8 cellular contexts compared by ENCODE assay signal in genomic region chr22:17083811-17084540, GRCh38. TPM values are rescaled to one million over a fixed set of nuclear protein-coding genes. Genes with fewer than 3 reads are reported as not detected.
A peak's percentile ranks its signal among the peaks of the same experiment; 100 is the strongest.
DNase-seq lines count a peak whose midpoint lies in the region; TF ChIP-seq lines count a peak whose summit lies in the region.

No MANE protein-coding gene starts in this region.

- POLR2A ChIA-PET in Caco-2 (lab: Charles Lee) = no interaction called here

- no TSS peak for BruUV-seq in Caco-2 (replicated peaks; lab: Mats Ljungman, UMichigan)

- H3K79me2 ChIP-seq in OCI-LY1 (ENCODE audit: insufficient read depth, low read length) (no peaks in the 10 kb centered on the region), osteoblast (ENCODE audit: insufficient read depth, low read length) (peaks cover 13% of the 10 kb centered on the region)

- H3K9me3 ChIP-seq in Caco-2 = no peaks in the 10 kb centered on the region
- H3K9me3 ChIP-seq in OCI-LY1 (ENCODE audit: low read length) = no peaks in the 10 kb centered on the region
- no peaks in the 10 kb centered on the region for H3K9me3 ChIP-seq in endocrine pancreas (ENCODE audit: control insufficient read depth, low read length)
- H3K9me3 ChIP-seq in osteoblast (ENCODE audit: low read depth, low read length) = no peaks in the 10 kb centered on the region

- no peaks in the 10 kb centered on the region for H3K9me3 Mint-ChIP-seq in Caco-2 (ENCODE audit: unreplicated experiment)

- H3K4me1 ChIP-seq in Caco-2 = no peaks in the 10 kb centered on the region
- H3K4me1 ChIP-seq in OCI-LY1 (ENCODE audit: insufficient read depth, low read length, severe bottlenecking) = peaks cover 40% of the 10 kb centered on the region
- no peaks in the 10 kb centered on the region for H3K4me1 ChIP-seq in endocrine pancreas (ENCODE audit: control insufficient read depth, insufficient read depth, low read length)
- peaks cover 7% of the 10 kb centered on the region for H3K4me1 ChIP-seq in osteoblast (ENCODE audit: insufficient read depth, low read length)

- peak overlapping the region; percentile 95 for H3K9ac ChIP-seq in OCI-LY1 (ENCODE audit: low read length)
- H3K9ac ChIP-seq in endocrine pancreas (ENCODE audit: control insufficient read depth, insufficient read depth, low read length) = peak overlapping the region; percentile 69

- peak overlapping the region; percentile 93 for H3K4me3 Mint-ChIP-seq in Caco-2 (ENCODE audit: unreplicated experiment)

- H3K4me2 ChIP-seq in OCI-LY1 (ENCODE audit: low read length) = peak overlapping the region; percentile 74
- H3K4me2 ChIP-seq in osteoblast (ENCODE audit: insufficient read depth, low read length) = peak overlapping the region; percentile 83

- no peaks in the 10 kb centered on the region for H3K27me3 Mint-ChIP-seq in Caco-2 (ENCODE audit: insufficient read depth, unreplicated experiment)

- H3K27me3 ChIP-seq in Caco-2 (replicated peaks; ENCODE audit: control insufficient read depth, insufficient read depth, low read length) (no peaks in the 10 kb centered on the region), OCI-LY1 (ENCODE audit: insufficient read depth, low read length) (peaks cover 5% of the 10 kb centered on the region; the same call in 1 of the 2 replicates), endocrine pancreas (ENCODE audit: control insufficient read depth, insufficient read depth, low read length) (no peaks in the 10 kb centered on the region), osteoblast (ENCODE audit: insufficient read depth, low read length) (no peaks in the 10 kb centered on the region)

- no peak for DNase-seq in Caco-2
- peak; percentile 29 for DNase-seq in osteoblast (ENCODE audit: insufficient read length, low spot score, missing footprints)
- DNase-seq in T-helper 9 cell = no peak
- no peak for DNase-seq in stimulated activated CD4-positive, alpha-beta T cell treated with anti-CD3 and anti-CD28 coated beads, Interleukin-4, amount 100 ng/mL, for 4 hours
- DNase-seq in GM19238 (ENCODE audit: insufficient read length, low spot score) = no peak
- DNase-seq in NCI-H1417 (lab: John Stamatoyannopoulos, UW) = no peak

- H3K36me3 ChIP-seq in Caco-2 (ENCODE audit: control insufficient read depth, insufficient read depth, low read length) (no peaks in the 10 kb centered on the region), OCI-LY1 (ENCODE audit: insufficient read depth, low read length) (no peaks in the 10 kb centered on the region; the same call in 1 of the 2 replicates), endocrine pancreas (ENCODE audit: control insufficient read depth, insufficient read depth, low read length) (no peaks in the 10 kb centered on the region), osteoblast (ENCODE audit: insufficient read depth, low read length) (no peaks in the 10 kb centered on the region)

- H3K4me3 ChIP-seq in Caco-2 (ENCODE audit: low read depth, low read length) (peak overlapping the region; percentile 98), OCI-LY1 (ENCODE audit: low read depth, low read length, poor library complexity, severe bottlenecking) (peak overlapping the region; percentile 95), endocrine pancreas (ENCODE audit: control insufficient read depth, insufficient read depth, low read length) (no peak overlapping the region), osteoblast (ENCODE audit: insufficient read depth, low read length) (peak overlapping the region; percentile 84)

- intact Hi-C loops in Caco-2 (cut with micrococcal nuclease; ENCODE audit: unreplicated experiment) = loop anchor here (2.0 to 5.0 kb wide), 2 partner anchors 38 to 45 kb away; partner anchors contain the start of gene TMEM121B

- no peaks in the 10 kb centered on the region for H3K36me3 Mint-ChIP-seq in Caco-2 (ENCODE audit: insufficient read depth, unreplicated experiment)

- H3F3A ChIP-seq in OCI-LY1 (ENCODE audit: insufficient read depth, low read length) = no peaks in the 10 kb centered on the region

- no peaks in the 10 kb centered on the region for H3K9me2 ChIP-seq in OCI-LY1 (ENCODE audit: low read depth, low read length)

- CTCF ChIA-PET in Caco-2 (lab: Charles Lee) = no interaction called here

- peaks cover 8% of the 10 kb centered on the region for H3K4me1 Mint-ChIP-seq in Caco-2 (ENCODE audit: low read depth, unreplicated experiment)

- H3K27ac ChIP-seq in OCI-LY1 (ENCODE audit: low read depth, low read length, poor library complexity, severe bottlenecking) (no peak overlapping the region), osteoblast (ENCODE audit: low read depth, low read length) (no peak overlapping the region)

- H4K20me1 ChIP-seq in OCI-LY1 (ENCODE audit: insufficient read depth, low read length) (no peaks in the 10 kb centered on the region), osteoblast (ENCODE audit: insufficient read depth, low read length) (peaks cover 15% of the 10 kb centered on the region)

- H2AFZ ChIP-seq in OCI-LY1 (ENCODE audit: low read length) = peak overlapping the region; percentile 64
- H2AFZ ChIP-seq in osteoblast (ENCODE audit: low read length) = peak overlapping the region; percentile 88

- H3K27ac Mint-ChIP-seq in Caco-2 (ENCODE audit: unreplicated experiment) = peak overlapping the region; percentile 73

- no peak for TF ChIP-seq CTCF in Caco-2 (IDR thresholded peaks at IDR 0.05; ENCODE audit: insufficient read depth in 1 of 2, low read depth in 1 of 2, low read length in 1 of 2, severe bottlenecking in 1 of 2, unreplicated experiment in 1 of 2)
- no peak for TF ChIP-seq CTCF in OCI-LY1 (IDR thresholded peaks at IDR 0.05; ENCODE audit: low read length)
- no peak for TF ChIP-seq CTCF in osteoblast (IDR thresholded peaks at IDR 0.05; ENCODE audit: extremely low read depth, low read depth, low read length)

RNA-seq across cellular contexts. Expression of gene IL17RA, which starts 0.8 kb away (rescaled TPM):
- 13.7 and 14.5 TPM in 2 replicates for total RNA-seq in Caco-2 (2022)
- total RNA-seq in osteoblast = 6.2 TPM in 2 replicates

RNA-seq across cellular contexts. Expression of gene TMEM121B, which starts 37.2 kb away (rescaled TPM):
- 0.49 and 0.82 TPM in 2 replicates for total RNA-seq in Caco-2 (2022)
- total RNA-seq in osteoblast = under 0.01 TPM in 1 of 2 replicates, not detected in the other
